ENCODE assay signal across 22 cellular contexts in the genomic region with DNA sequence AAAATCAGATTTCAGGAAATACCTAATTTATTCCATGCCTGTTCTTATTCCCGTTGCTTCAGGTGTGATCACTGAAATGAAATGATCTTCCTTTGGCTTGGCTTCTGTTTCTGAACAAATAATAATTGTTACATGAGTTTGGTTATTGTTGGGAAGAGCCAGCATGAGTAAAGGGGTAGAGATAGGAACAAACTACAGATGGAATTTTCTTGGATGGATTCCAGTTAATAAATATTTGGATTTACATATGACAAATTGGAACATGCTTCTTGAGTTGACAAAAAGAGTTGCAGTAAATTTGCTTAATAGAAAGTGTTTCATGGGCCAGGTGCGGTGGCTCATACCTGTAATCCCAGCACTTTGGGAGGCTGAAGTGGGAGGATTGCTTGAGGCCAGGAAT. TPM values are rescaled to one million over a fixed set of nuclear protein-coding genes. Genes with fewer than 3 reads are reported as not detected.
DNase-seq lines count a peak whose midpoint lies in the region; ATAC-seq and TF ChIP-seq lines count a peak whose summit lies in the region.
"Had no signal": no experiment of that assay in that cellular context is flagged by ENCODE, and none has a peak within 500 bp of the region (broad histone marks: within the 10 kb centered on the region; RNA-seq: fewer than 3 reads in every experiment).

No MANE protein-coding gene starts in this region.

- POLR2A ChIA-PET in CD4-positive, alpha-beta T cell (lab: Charles Lee): no interaction called here
- POLR2A ChIA-PET in T-cell (lab: Charles Lee): interaction anchor here in 1 of 2 donors (0.7 kb wide), 1 partner anchor 32 kb away, joined by 3 read pairs; no protein-coding TSS in a partner anchor

- H3K4me3 Mint-ChIP-seq in CD4-positive, alpha-beta T cell: no peak overlapping the region
- H3K4me3 Mint-ChIP-seq in T-cell (peak overlapping the region in 1 of 3 donors; percentile 77), immature natural killer cell (peak overlapping the region in 1 of 5 donors; percentile 75)
- H3K4me3 Mint-ChIP-seq: IgD-negative memory B cell had no signal

- H3K4me2 ChIP-seq in mesenchymal stem cell (ENCODE audit: low read length, poor library complexity, severe bottlenecking): no peak overlapping the region
- H3K4me2 ChIP-seq: PC-9 had no signal

- H3K14ac ChIP-seq in mesenchymal stem cell (ENCODE audit: low read length in 2 of 2): no peak overlapping the region

- H2BK5ac ChIP-seq in mesenchymal stem cell (ENCODE audit: low read depth, low read length, poor library complexity, severe bottlenecking): no peak overlapping the region

- H3K4me1 ChIP-seq in mesenchymal stem cell (ENCODE audit: control insufficient read depth, insufficient read depth, low read depth, low read length): peaks cover 3% of the 10 kb centered on the region

- WGBS in mesenchymal stem cell: 100% methylated on average over 2 of the region's 2 CpGs

- TF ChIP-seq CTCF in C4-2B (conservative IDR thresholded peaks at IDR 0.05): no peak
- no peak for TF ChIP-seq CTCF in CD4-positive, alpha-beta T cell (IDR thresholded peaks at IDR 0.05)

- H3K79me1 ChIP-seq in mesenchymal stem cell (replicated peaks; ENCODE audit: low read length, poor library complexity, severe bottlenecking): peaks cover 33% of the 10 kb centered on the region

- no peaks in the 10 kb centered on the region for H3K9me3 Mint-ChIP-seq in CD4-positive, alpha-beta T cell
- no peaks in the 10 kb centered on the region for H3K9me3 Mint-ChIP-seq in T-cell
- no peaks in the 10 kb centered on the region for H3K9me3 Mint-ChIP-seq in immature natural killer cell
- H3K9me3 Mint-ChIP-seq: IgD-negative memory B cell had no signal

- H3K4me3 ChIP-seq in mesenchymal stem cell (ENCODE audit: insufficient read depth in 1 of 2, low read depth in 1 of 2, low read length in 2 of 2): no peak overlapping the region
- H3K4me3 ChIP-seq: GM12878, GM23248, PC-9 had no signal

- no peaks in the 10 kb centered on the region for H3K27me3 Mint-ChIP-seq in CD4-positive, alpha-beta T cell
- no peaks in the 10 kb centered on the region for H3K27me3 Mint-ChIP-seq in T-cell
- H3K27me3 Mint-ChIP-seq in immature natural killer cell (ENCODE audit: low read depth in 3 of 3): peaks cover 0 to 2% (median 2%) of the 10 kb centered on the region in 3 donors
- H3K27me3 Mint-ChIP-seq: IgD-negative memory B cell had no signal

- intact Hi-C loops in CD4-positive, alpha-beta T cell (cut with DNase I, micrococcal nuclease): loop anchor here in 1 of 2 experiments (2.0 to 10.0 kb wide), 3 partner anchors 15 to 75 kb away; no protein-coding TSS in a partner anchor

- no peak for DNase-seq in CD4-positive, alpha-beta T cell
- DNase-seq in T-cell: no peak
- DNase-seq in immature natural killer cell: no peak
- no peak for DNase-seq in mesenchymal stem cell
- DNase-seq in NCI-H1694 (lab: John Stamatoyannopoulos, UW): no peak
- DNase-seq in stimulated activated CD4-positive, alpha-beta T cell treated with anti-CD3 and anti-CD28 coated beads, Interleukin-1b, Interleukin-23, amount 100 ng/mL, for 48 hours: no peak
- DNase-seq: Calu3, EL, GM23248, HCEC 1CT, Karpas-422, MM.1S, NCI-H1092 treated with DMSO at 0.1 percent for 48 hours, NCI-H1694 treated with DMSO at 0.1 percent for 48 hours, NCI-H226, PC-9, SIG-M5 had no signal

- H3K27ac Mint-ChIP-seq in CD4-positive, alpha-beta T cell: peak overlapping the region; percentile 96
- H3K27ac Mint-ChIP-seq in T-cell: peak overlapping the region; percentile 64 to 99
- peak overlapping the region in 5 of 6 donors; percentile 92 to 100 (median 94) for H3K27ac Mint-ChIP-seq in immature natural killer cell

- H3K18ac ChIP-seq in mesenchymal stem cell (ENCODE audit: low read depth in 1 of 2, low read length in 2 of 2): no peak overlapping the region

- H2BK120ac ChIP-seq in mesenchymal stem cell (ENCODE audit: low read depth, low read length): no peak overlapping the region

- no peak overlapping the region for H3K4ac ChIP-seq in mesenchymal stem cell (ENCODE audit: low read depth in 1 of 2, low read length in 2 of 2)

- H2BK12ac ChIP-seq in mesenchymal stem cell (ENCODE audit: low read length in 2 of 2): no peak overlapping the region

- no peak overlapping the region for H4K91ac ChIP-seq in mesenchymal stem cell (ENCODE audit: low read length)

- no peak overlapping the region for H2AFZ ChIP-seq in mesenchymal stem cell (ENCODE audit: low read depth, low read length)
- H2AFZ ChIP-seq: GM23248, PC-9 had no signal

- H3K27me3 ChIP-seq in CD4-positive, alpha-beta T cell (ENCODE audit: control insufficient read depth, insufficient read depth, low read length): no peaks in the 10 kb centered on the region
- H3K27me3 ChIP-seq in mesenchymal stem cell (ENCODE audit: control insufficient read depth in 1 of 2, insufficient read depth in 1 of 2, low read length in 2 of 2): no peaks in the 10 kb centered on the region

- H2BK15ac ChIP-seq in mesenchymal stem cell (ENCODE audit: low read depth, poor library complexity, severe bottlenecking): no peak overlapping the region

- no peak overlapping the region for H2AK5ac ChIP-seq in mesenchymal stem cell (ENCODE audit: low read length, severe bottlenecking)

- H4K8ac ChIP-seq in mesenchymal stem cell (ENCODE audit: low read length): no peak overlapping the region

- H3K36me3 Mint-ChIP-seq in CD4-positive, alpha-beta T cell (ENCODE audit: low read depth): peaks cover 98% of the 10 kb centered on the region
- H3K36me3 Mint-ChIP-seq in T-cell (peaks cover 56% of the 10 kb centered on the region), immature natural killer cell (peaks cover 30 to 61% (median 34%) of the 10 kb centered on the region in 3 donors)

- ATAC-seq in CD4-positive, alpha-beta T cell (ENCODE audit: poor library complexity): no peak
- no peak for ATAC-seq in T-cell (replicated peaks in 1 of 4)
- ATAC-seq: GM12878 had no signal

- H3K27ac ChIP-seq in C4-2B: peak overlapping the region; percentile 27; the same call in 1 of the 2 replicates
- peak overlapping the region; percentile 68 for H3K27ac ChIP-seq in CD4-positive, alpha-beta T cell (ENCODE audit: low read depth, low read length)
- H3K27ac ChIP-seq in mesenchymal stem cell (ENCODE audit: low read length, poor library complexity, severe bottlenecking): no peak overlapping the region
- H3K27ac ChIP-seq: GM23248, PC-9, RWPE1 had no signal

- CTCF ChIA-PET in CD4-positive, alpha-beta T cell (lab: Charles Lee): interaction anchor here (0.6 kb wide), 1 partner anchor 9 kb away, joined by 3 read pairs; no protein-coding TSS in a partner anchor
- CTCF ChIA-PET in T-cell (lab: Charles Lee): interaction anchor here (0.7 kb wide), 2 partner anchors 41 to 177 kb away, joined by 3 to 4 read pairs; no protein-coding TSS in a partner anchor

- no peak overlapping the region for H3K23ac ChIP-seq in mesenchymal stem cell (ENCODE audit: low read length in 2 of 2)

- H3K36me3 ChIP-seq in mesenchymal stem cell (ENCODE audit: control insufficient read depth in 1 of 2, insufficient read depth in 2 of 2, low read depth in 1 of 2, low read length in 2 of 2): peaks cover 26 to 90% of the 10 kb centered on the region in 2 experiments

- H3K9ac ChIP-seq in mesenchymal stem cell (ENCODE audit: low read length): no peak overlapping the region
- H3K9ac ChIP-seq: GM23248 had no signal

- no peaks in the 10 kb centered on the region for H3K9me3 ChIP-seq in CD4-positive, alpha-beta T cell (ENCODE audit: control insufficient read depth, low read length)
- no peaks in the 10 kb centered on the region for H3K9me3 ChIP-seq in mesenchymal stem cell (ENCODE audit: control insufficient read depth, low read length)

- H3K4me1 Mint-ChIP-seq in CD4-positive, alpha-beta T cell (ENCODE audit: low read depth): peaks cover 77% of the 10 kb centered on the region
- H3K4me1 Mint-ChIP-seq in T-cell (peaks cover 68 to 75% (median 70%) of the 10 kb centered on the region in 3 donors), immature natural killer cell (peaks cover 54 to 71% of the 10 kb centered on the region in 2 donors)

RNA-seq across cellular contexts. Expression of gene TAC4, which starts 28.2 kb away (rescaled TPM):
- not detected for total RNA-seq in CD4-positive, alpha-beta T cell
- total RNA-seq in T-cell: not detected
- not detected for polyA plus RNA-seq in immature natural killer cell
- not detected for polyA plus RNA-seq in mesenchymal stem cell (2013, experiment 1 of 2)
- polyA plus RNA-seq in mesenchymal stem cell (2013, experiment 2 of 2): not detected
- total RNA-seq: Calu3, GM12878, GM23248, PC-9 had no signal
- polyA plus RNA-seq: AG04450, GM12878, GM23248, IgD-negative memory B cell had no signal

RNA-seq across cellular contexts. Expression of gene KAT7, which starts 31.2 kb away (rescaled TPM):
- 100 to 1,000 TPM; 178 to 187 TPM for total RNA-seq in CD4-positive, alpha-beta T cell
- total RNA-seq in T-cell: 100 to 1,000 TPM in 2 of 5 donors, 10 to 100 TPM in 3; 96.8 to 197 (median 99.7) TPM
- polyA plus RNA-seq in immature natural killer cell: 10 to 100 TPM; 32.3 to 67.2 (median 37.9) TPM
- polyA plus RNA-seq in mesenchymal stem cell (2013, experiment 1 of 2): 22.5 TPM
- 25.7 TPM for polyA plus RNA-seq in mesenchymal stem cell (2013, experiment 2 of 2)

RNA-seq across cellular contexts. Expression of gene FAM117A, which starts 55.7 kb away (rescaled TPM):
- total RNA-seq in CD4-positive, alpha-beta T cell: 10 to 100 TPM; 23.2 to 26.5 TPM
- 100 to 1,000 TPM in 2 of 5 donors, 10 to 100 TPM in 3; 71.9 to 105 (median 99.1) TPM for total RNA-seq in T-cell
- 10 to 100 TPM; 35.3 to 68.0 (median 35.9) TPM for polyA plus RNA-seq in immature natural killer cell
- 6.0 TPM for polyA plus RNA-seq in mesenchymal stem cell (2013, experiment 1 of 2)
- 6.5 TPM for polyA plus RNA-seq in mesenchymal stem cell (2013, experiment 2 of 2)
